In genomic region chr1:212651977-212652376, GRCh38 we compare ENCODE assay signal across 26 cellular contexts. TPM values are rescaled to one million over a fixed set of nuclear protein-coding genes. Genes with fewer than 3 reads are reported as not detected.
A peak's percentile ranks its signal among the peaks of the same experiment; 100 is the strongest.
DNase-seq lines count a peak whose midpoint lies in the region; ATAC-seq and TF ChIP-seq lines count a peak whose summit lies in the region.
"Had no signal": no experiment of that assay in that cellular context is flagged by ENCODE, and none has a peak within 500 bp of the region (broad histone marks: within the 10 kb centered on the region; RNA-seq: fewer than 3 reads in every experiment).

No MANE protein-coding gene starts in this region.

- no peak for TF ChIP-seq CTCF in IMR-90 (conservative IDR thresholded peaks at IDR 0.05; ENCODE audit: low read depth, low read length)
- TF ChIP-seq CTCF in chondrocyte (IDR thresholded peaks at IDR 0.05), result no peak
- no peak for TF ChIP-seq CTCF in GM20000 (IDR thresholded peaks at IDR 0.05; ENCODE audit: extremely low read depth, missing control alignments)

- H3K23ac ChIP-seq in IMR-90 (ENCODE audit: low read depth, low read length), result no peak overlapping the region
- H3K23ac ChIP-seq in mesenchymal stem cell (ENCODE audit: low read length in 2 of 2), result no peak overlapping the region

- H3K4me2 ChIP-seq in IMR-90 (ENCODE audit: low read depth, low read length) (no peak overlapping the region), mesenchymal stem cell (ENCODE audit: low read length, poor library complexity, severe bottlenecking) (no peak overlapping the region)
- H3K4me2 ChIP-seq: A549, GM23338, SK-N-SH had no signal

- H3K9me3 ChIP-seq in IMR-90 (ENCODE audit: control insufficient read depth, insufficient read depth, low read length) (0 out of 2 replicates have a peak, but pooled peaks cover 2% of the 10 kb centered on the region), mesenchymal stem cell (ENCODE audit: control insufficient read depth, low read length) (no peaks in the 10 kb centered on the region)
- H3K9me3 ChIP-seq: A549, HAP-1, SK-N-SH had no signal

- peak overlapping the region; percentile 51; the same call in 1 of the 2 replicates for H3K27ac ChIP-seq in IMR-90 (ENCODE audit: insufficient read depth, low read length)
- no peak overlapping the region for H3K27ac ChIP-seq in mesenchymal stem cell (ENCODE audit: low read length, poor library complexity, severe bottlenecking)
- H3K27ac ChIP-seq: A549 had no signal

- H3K18ac ChIP-seq in IMR-90 (ENCODE audit: low read depth, low read length) (peak overlapping the region; percentile 62; the same call in 1 of the 2 replicates), mesenchymal stem cell (ENCODE audit: low read depth in 1 of 2, low read length in 2 of 2) (no peak overlapping the region)

- DNase-seq in IMR-90, result no peak
- DNase-seq in chondrocyte (ENCODE audit: low spot score), result no peak
- no peak for DNase-seq in mesenchymal stem cell
- DNase-seq in stimulated activated naive B cell treated with anti-CD40 and anti-IgM and Interleukin-4, amounts not matched to agents 10 μg/mL and 1 μg/mL and 100 μg/mL, for 72 hours, result no peak
- no peak for DNase-seq in immature natural killer cell
- DNase-seq in GM20000 (ENCODE audit: low spot score), result no peak
- DNase-seq: CD8-positive, alpha-beta memory T cell; DMS 273 treated with DMSO at 0.1 percent for 48 hours; DMS79; KBM-7; MV-4-11; NCI-H1105 treated with DMSO at 0.1 percent for 48 hours; NCI-H146; NCI-H1930; NCI-H524 treated with DMSO at 0.1 percent for 48 hours; NK-92 treated with Interleukin-12 subunit alpha and Interleukin-12 subunit beta, amount 100 ng/mL, for 24 hours; PC-3; SK-N-SH; SW 1271 had no signal

- H2BK12ac ChIP-seq in mesenchymal stem cell (ENCODE audit: low read length in 2 of 2), result no peak overlapping the region

- CTCF ChIA-PET in IMR-90 (lab: Yijun Ruan, JAX), result interaction anchor here (1.0 to 1.3 kb wide), 2 partner anchors 13 to 130 kb away, joined by 3 to 4 read pairs; no protein-coding TSS in a partner anchor

- H3K4me3 Mint-ChIP-seq in chondrocyte (ENCODE audit: unreplicated experiment) (no peak overlapping the region), immature natural killer cell (no peak overlapping the region)
- H3K4me3 Mint-ChIP-seq in stimulated activated naive B cell treated with anti-CD40 and anti-IgM and Interleukin-4, amounts not matched to agents 10 μg/mL and 1 μg/mL and 100 μg/mL, for 72 hours, result no peak overlapping the region
- H3K4me3 Mint-ChIP-seq: B cell; CD14-positive monocyte; CD8-positive, alpha-beta memory T cell; GM23338 had no signal

- no peaks in the 10 kb centered on the region for H3K9me3 Mint-ChIP-seq in chondrocyte (ENCODE audit: low read depth)
- H3K9me3 Mint-ChIP-seq in stimulated activated naive B cell treated with anti-CD40 and anti-IgM and Interleukin-4, amounts not matched to agents 10 μg/mL and 1 μg/mL and 100 μg/mL, for 72 hours, result no peaks in the 10 kb centered on the region
- H3K9me3 Mint-ChIP-seq in immature natural killer cell, result peaks cover 0 to 2% (median 0%) of the 10 kb centered on the region in 6 donors
- H3K9me3 Mint-ChIP-seq: CD8-positive, alpha-beta memory T cell; GM23338 had no signal

- peak overlapping the region; percentile 20; the same call in 1 of the 2 replicates for H3K4ac ChIP-seq in IMR-90 (ENCODE audit: low read depth, low read length)
- no peak overlapping the region for H3K4ac ChIP-seq in mesenchymal stem cell (ENCODE audit: low read depth in 1 of 2, low read length in 2 of 2)

- TF ChIP-seq POLR2A in IMR-90 (IDR thresholded peaks at IDR 0.05; ENCODE audit: low read depth, low read length), result no peak

- no peak overlapping the region for H2BK20ac ChIP-seq in IMR-90 (ENCODE audit: low read depth, low read length)

- H3K14ac ChIP-seq in IMR-90 (replicated peaks; ENCODE audit: low read depth, low read length) (no peak overlapping the region), mesenchymal stem cell (ENCODE audit: low read length in 2 of 2) (no peak overlapping the region)

- H3K27ac Mint-ChIP-seq in chondrocyte (ENCODE audit: unreplicated experiment), result peak overlapping the region; percentile 60
- H3K27ac Mint-ChIP-seq in stimulated activated naive B cell treated with anti-CD40 and anti-IgM and Interleukin-4, amounts not matched to agents 10 μg/mL and 1 μg/mL and 100 μg/mL, for 72 hours, result peak overlapping the region; percentile 42
- no peak overlapping the region for H3K27ac Mint-ChIP-seq in immature natural killer cell
- H3K27ac Mint-ChIP-seq: B cell; CD8-positive, alpha-beta memory T cell; GM23338 had no signal

- H2BK120ac ChIP-seq in IMR-90 (ENCODE audit: low read depth, low read length) (peak overlapping the region; percentile 43; the same call in 1 of the 2 replicates), mesenchymal stem cell (ENCODE audit: low read depth, low read length) (no peak overlapping the region)

- peaks cover 21% of the 10 kb centered on the region for H3K9me1 ChIP-seq in IMR-90 (ENCODE audit: insufficient read depth, low read length)

- H3K4me1 ChIP-seq in IMR-90 (ENCODE audit: control insufficient read depth, insufficient read depth, low read length) (peaks cover 14% of the 10 kb centered on the region), mesenchymal stem cell (ENCODE audit: control insufficient read depth, insufficient read depth, low read depth, low read length) (peaks cover 4% of the 10 kb centered on the region)
- H3K4me1 ChIP-seq: A549, HAP-1 had no signal

- H3K79me1 ChIP-seq in IMR-90 (ENCODE audit: low read depth in 1 of 2, low read length in 2 of 2) (no peaks in the 10 kb centered on the region), mesenchymal stem cell (replicated peaks; ENCODE audit: low read length, poor library complexity, severe bottlenecking) (no peaks in the 10 kb centered on the region)

- POLR2A ChIA-PET in IMR-90 (lab: Charles Lee; ENCODE audit: unreplicated experiment), result no interaction called here

- no peaks in the 10 kb centered on the region for H3K36me3 Mint-ChIP-seq in chondrocyte (ENCODE audit: low read depth)
- no peaks in the 10 kb centered on the region for H3K36me3 Mint-ChIP-seq in stimulated activated naive B cell treated with anti-CD40 and anti-IgM and Interleukin-4, amounts not matched to agents 10 μg/mL and 1 μg/mL and 100 μg/mL, for 72 hours
- H3K36me3 Mint-ChIP-seq in immature natural killer cell, result no peaks in the 10 kb centered on the region
- H3K36me3 Mint-ChIP-seq: CD14-positive monocyte; CD8-positive, alpha-beta memory T cell had no signal

- peak overlapping the region; percentile 65 to 68; a peak in 3 of 4 replicates for H4K8ac ChIP-seq in IMR-90 (ENCODE audit: low read depth in 2 of 2, low read length in 2 of 2)
- H4K8ac ChIP-seq in mesenchymal stem cell (ENCODE audit: low read length), result no peak overlapping the region

- H3K4me3 ChIP-seq in IMR-90 (ENCODE audit: insufficient read depth, low read depth, low read length), result no peak overlapping the region
- peak overlapping the region in 1 of 2 experiments; percentile 29 for H3K4me3 ChIP-seq in mesenchymal stem cell (ENCODE audit: insufficient read depth in 1 of 2, low read depth in 1 of 2, low read length in 2 of 2)
- H3K4me3 ChIP-seq: A549, GM23338, HAP-1 had no signal

- H3K27me3 ChIP-seq in IMR-90 (ENCODE audit: control insufficient read depth, insufficient read depth, low read length) (no peaks in the 10 kb centered on the region), mesenchymal stem cell (ENCODE audit: control insufficient read depth in 1 of 2, insufficient read depth in 1 of 2, low read length in 2 of 2) (no peaks in the 10 kb centered on the region)

- BruUV-seq in IMR-90 (replicated peaks; lab: Mats Ljungman, UMichigan), result no TSS peak

- ATAC-seq in IMR-90 (ENCODE audit: low read depth) (no peak), HG03159 (IDR thresholded peaks at IDR 0.05; ENCODE audit: unreplicated experiment) (no peak), GM21737 (IDR thresholded peaks at IDR 0.05; ENCODE audit: unreplicated experiment) (no peak)
- ATAC-seq in stimulated activated naive B cell treated with anti-CD40 and anti-IgM and Interleukin-4, amounts not matched to agents 10 μg/mL and 1 μg/mL and 100 μg/mL, for 72 hours (replicated peaks), result no peak
- ATAC-seq: A549, GM23338, PC-3 had no signal

- in situ Hi-C loops in IMR-90 (cut with MboI; ENCODE audit: low sequenced_read_pairs), result loop anchor here (25.0 kb wide), 1 partner anchor 335 kb away; no protein-coding TSS in a partner anchor

- peak overlapping the region; percentile 48 for H2AFZ ChIP-seq in IMR-90 (replicated peaks; ENCODE audit: low read length, poor library complexity)
- no peak overlapping the region for H2AFZ ChIP-seq in mesenchymal stem cell (ENCODE audit: low read depth, low read length)
- H2AFZ ChIP-seq: GM23338 had no signal

- no peak overlapping the region for H3K56ac ChIP-seq in IMR-90 (ENCODE audit: extremely low read depth, insufficient read depth, low read length)

- peak overlapping the region; percentile 76 for H2AK9ac ChIP-seq in IMR-90 (replicated peaks; ENCODE audit: low read depth, low read length, poor library complexity)

- no CpG with 5 or more reads among the region's 3 CpGs for WGBS in IMR-90 (ENCODE audit: extremely low coverage in 2 of 2, insufficient read length in 1 of 2), 2 experiments
- WGBS in mesenchymal stem cell, result 97% methylated on average over 2 of the region's 3 CpGs

- peak overlapping the region; percentile 12; the same call in 2 of the 3 replicates for H2BK15ac ChIP-seq in IMR-90 (ENCODE audit: low read depth, low read length)
- H2BK15ac ChIP-seq in mesenchymal stem cell (ENCODE audit: low read depth, poor library complexity, severe bottlenecking), result no peak overlapping the region

- no peaks in the 10 kb centered on the region for H4K20me1 ChIP-seq in IMR-90 (ENCODE audit: insufficient read depth, low read length)

- H2AK5ac ChIP-seq in IMR-90 (ENCODE audit: low read depth, low read length) (peak overlapping the region; percentile 35; the same call in 1 of the 2 replicates), mesenchymal stem cell (ENCODE audit: low read length, severe bottlenecking) (no peak overlapping the region)

- H4K5ac ChIP-seq in IMR-90 (ENCODE audit: low read depth, low read length), result peak overlapping the region; percentile 8; the same call in 1 of the 2 replicates

- peak overlapping the region; percentile 69 for H2BK5ac ChIP-seq in IMR-90 (ENCODE audit: low read depth, low read length, poor library complexity, severe bottlenecking)
- no peak overlapping the region for H2BK5ac ChIP-seq in mesenchymal stem cell (ENCODE audit: low read depth, low read length, poor library complexity, severe bottlenecking)

- H3K4me1 Mint-ChIP-seq in chondrocyte (ENCODE audit: low read depth) (peaks cover 33% of the 10 kb centered on the region), immature natural killer cell (no peaks in the 10 kb centered on the region)
- no peaks in the 10 kb centered on the region for H3K4me1 Mint-ChIP-seq in stimulated activated naive B cell treated with anti-CD40 and anti-IgM and Interleukin-4, amounts not matched to agents 10 μg/mL and 1 μg/mL and 100 μg/mL, for 72 hours
- H3K4me1 Mint-ChIP-seq: B cell; CD8-positive, alpha-beta memory T cell; GM23338 had no signal

- TF ChIP-seq RAD21 in IMR-90 (IDR thresholded peaks at IDR 0.05; ENCODE audit: low read length), result no peak

- H3K27me3 Mint-ChIP-seq in chondrocyte (ENCODE audit: low read depth) (peaks cover 6% of the 10 kb centered on the region), immature natural killer cell (ENCODE audit: low read depth in 3 of 3) (peaks cover 4 to 6% (median 5%) of the 10 kb centered on the region in 3 donors)
- H3K27me3 Mint-ChIP-seq in stimulated activated naive B cell treated with anti-CD40 and anti-IgM and Interleukin-4, amounts not matched to agents 10 μg/mL and 1 μg/mL and 100 μg/mL, for 72 hours, result peaks cover 14 to 18% of the 10 kb centered on the region in 2 donors

- dilution Hi-C loops in IMR-90 (cut with HindIII; ENCODE audit: low sequenced_read_pairs, unreplicated experiment), result no loop called here

- H3K36me3 ChIP-seq in IMR-90 (ENCODE audit: control insufficient read depth, insufficient read depth, low read length), result no peaks in the 10 kb centered on the region
- no peaks in the 10 kb centered on the region for H3K36me3 ChIP-seq in mesenchymal stem cell (ENCODE audit: control insufficient read depth in 1 of 2, insufficient read depth in 2 of 2, low read depth in 1 of 2, low read length in 2 of 2)
- H3K36me3 ChIP-seq: HAP-1 had no signal

- H4K91ac ChIP-seq in IMR-90 (ENCODE audit: insufficient read depth, low read depth, low read length), result peak overlapping the region; percentile 62
- no peak overlapping the region for H4K91ac ChIP-seq in mesenchymal stem cell (ENCODE audit: low read length)

- intact Hi-C loops in IMR-90 (cut with micrococcal nuclease), result no loop called here

- H3K9ac ChIP-seq in IMR-90 (ENCODE audit: low read depth, low read length), result no peak overlapping the region
- peak overlapping the region; percentile 66 for H3K9ac ChIP-seq in mesenchymal stem cell (ENCODE audit: low read length)
- H3K9ac ChIP-seq: SK-N-SH had no signal

RNA-seq across cellular contexts. Expression of gene ATF3, which starts 43.4 kb away (rescaled TPM):
- total RNA-seq in IMR-90 (2012; rRNA removed) (9.9 and 15.0 TPM in 2 replicates), chondrocyte (3.5 to 54.5 TPM (median 50.2 TPM) in 3 replicates)
- polyA plus RNA-seq in IMR-90 (2012; rRNA removed) (12.3 and 17.9 TPM in 2 replicates), immature natural killer cell (under 1 TPM in 2 of 3 donors, not detected in 1; 0.40 to 0.70 TPM)
- polyA plus RNA-seq in IMR-90 (2012; cell fraction: cytosol; rRNA removed), result 13.7 and 26.0 TPM in 2 replicates
- 98.0 and 356 TPM in 2 replicates for polyA plus RNA-seq in IMR-90 (2012; cell fraction: nucleus; rRNA removed; ENCODE audit: low replicate concordance)
- 11.5 TPM for polyA plus RNA-seq in mesenchymal stem cell (2013, experiment 1 of 2)
- 9.7 TPM for polyA plus RNA-seq in mesenchymal stem cell (2013, experiment 2 of 2)
- polyA plus RNA-seq: CD8-positive, alpha-beta memory T cell had no signal

RNA-seq across cellular contexts. Expression of gene BATF3, which starts 47.7 kb away (rescaled TPM):
- total RNA-seq in IMR-90 (2012; rRNA removed) (1.6 and 2.2 TPM in 2 replicates), chondrocyte (0.36 to 3.7 TPM (median 1.7 TPM) in 3 replicates)
- polyA plus RNA-seq in IMR-90 (2012; rRNA removed) (3.0 and 3.9 TPM in 2 replicates), immature natural killer cell (1 to 10 TPM; 4.4 to 7.4 (median 7.2) TPM)
- polyA plus RNA-seq in IMR-90 (2012; cell fraction: cytosol; rRNA removed), result 3.4 and 3.8 TPM in 2 replicates
- polyA plus RNA-seq in IMR-90 (2012; cell fraction: nucleus; rRNA removed; ENCODE audit: low replicate concordance), result 5.1 and 5.2 TPM in 2 replicates
- 7.8 TPM for polyA plus RNA-seq in mesenchymal stem cell (2013, experiment 1 of 2)
- polyA plus RNA-seq in mesenchymal stem cell (2013, experiment 2 of 2), result 8.1 TPM

Comparison
In these comparisons a context has a peak if more than half of its experiments do, and no peak if none do; other contexts are left out.
1. H3K27ac Mint-ChIP-seq: peak in chondrocyte (single experiment) and stimulated activated naive B cell treated with anti-CD40 and anti-IgM and Interleukin-4, amounts not matched to agents 10 μg/mL and 1 μg/mL and 100 μg/mL, for 72 hours (single experiment); none in immature natural killer cell (0 of 6).